ENCODE assay signal across 41 cellular contexts in the genomic region with DNA sequence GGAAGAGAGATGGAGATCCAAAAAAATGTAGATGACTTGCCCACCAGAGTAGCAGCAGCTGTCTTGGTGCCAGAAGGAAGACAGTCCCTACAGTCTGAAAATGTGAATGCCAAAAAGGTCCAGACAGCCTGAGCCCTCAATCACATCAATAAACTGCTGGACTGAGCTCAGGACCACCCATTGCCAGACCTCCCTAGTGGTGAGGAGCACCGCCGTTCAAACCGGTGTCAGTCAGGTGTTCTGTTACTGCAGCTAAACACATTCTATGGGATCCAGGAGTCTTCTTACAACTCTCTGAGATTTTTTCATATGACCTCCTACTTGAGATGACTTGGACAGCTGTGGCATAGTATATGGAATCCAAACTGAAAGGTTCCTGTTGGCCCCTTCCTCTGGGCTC. TPM values are rescaled to one million over a fixed set of nuclear protein-coding genes. Genes with fewer than 3 reads are reported as not detected.
"Had no signal": no experiment of that assay in that cellular context is flagged by ENCODE, and none has a peak within 500 bp of the region (broad histone marks: within the 10 kb centered on the region; RNA-seq: fewer than 3 reads in every experiment).

No MANE protein-coding gene starts in this region.

- ATAC-seq: activated naive CD8-positive, alpha-beta T cell treated with anti-CD3 and anti-CD28 coated beads, Interleukin-2, amount 50 U/mL, for 24 hours; activated T-cell treated with anti-CD3 and anti-CD28 coated beads, Interleukin-2, amount 50 U/mL, for 4 hours; activated T-cell treated with anti-CD3 and anti-CD28 coated beads, Interleukin-2, amount 50 U/mL, for 72 hours; activated T-helper 17 cell treated with anti-CD3 and anti-CD28 coated beads, Interleukin-2, amount 50 U/mL, for 72 hours; body of pancreas had no signal

- H3K36me3 ChIP-seq: adrenal gland, ascending aorta, brain microvascular endothelial cell, breast epithelium, cardiac muscle cell had no signal

- H3K4me1 ChIP-seq: adrenal gland, ascending aorta, body of pancreas, breast epithelium had no signal

- H3K27ac ChIP-seq: adrenal gland, ascending aorta, body of pancreas, brain microvascular endothelial cell, breast epithelium, cardiac muscle cell had no signal

- H3K27me3 ChIP-seq: ascending aorta, body of pancreas, breast epithelium had no signal

- H3K4me3 ChIP-seq: adrenal gland, ascending aorta, body of pancreas, breast epithelium, cardiac muscle cell had no signal

- DNase-seq: activated effector memory CD4-positive, alpha-beta T cell treated with anti-CD3 and anti-CD28 coated beads, Interleukin-2, amount 50 U/mL, for 16 hours; activated effector memory CD4-positive, alpha-beta T cell treated with Interleukin-2 at 50 U/mL for 16 hours; activated gamma-delta T cell; activated gamma-delta T cell treated with Interleukin-2 at 50 U/mL for 16 hours; activated naive CD4-positive, alpha-beta T cell; activated naive CD4-positive, alpha-beta T cell treated with anti-CD3 and anti-CD28 coated beads for 36 hours; activated naive CD4-positive, alpha-beta T cell treated with anti-CD3 and anti-CD28 coated beads, Interleukin-2, amount 10 ng/mL, durations not matched to agents 7 days and 5 days; activated naive CD4-positive, alpha-beta T cell treated with anti-CD3 and anti-CD28 coated beads, Interleukin-2, amount 50 U/mL, for 16 hours; activated naive CD4-positive, alpha-beta T cell treated with Interleukin-2 at 50 U/mL for 16 hours; activated naive CD8-positive, alpha-beta T cell treated with anti-CD3 and anti-CD28 coated beads for 36 hours; activated naive CD8-positive, alpha-beta T cell treated with anti-CD3 and anti-CD28 coated beads, Interleukin-2, amount 10 ng/mL, durations not matched to agents 7 days and 5 days; activated naive CD8-positive, alpha-beta T cell treated with anti-CD3 and anti-CD28 coated beads, Interleukin-2, amount 50 U/mL, for 24 hours; activated T-cell treated with anti-CD3 and anti-CD28 coated beads, Interleukin-2, amount 50 U/mL, for 1 hour; activated T-cell treated with anti-CD3 and anti-CD28 coated beads, Interleukin-2, amount 50 U/mL, for 24 hours; activated T-cell treated with anti-CD3 and anti-CD28 coated beads, Interleukin-2, amount 50 U/mL, for 4 hours; activated T-cell treated with anti-CD3 and anti-CD28 coated beads, Interleukin-2, amount 50 U/mL, for 48 hours; activated T-cell treated with anti-CD3 and anti-CD28 coated beads, Interleukin-2, amount 50 U/mL, for 72 hours; adrenal gland; amniotic stem cell; amygdala; anterior cingulate cortex; aorta; body of pancreas; brain microvascular endothelial cell; caudate nucleus; central memory CD4-positive, alpha-beta T cell; cerebellar nuclear complex had no signal

- FAIRE-seq: astrocyte, bronchial epithelial cell had no signal

- H3K36me3 Mint-ChIP-seq: activated naive CD4-positive, alpha-beta T cell treated with anti-CD3 and anti-CD28 coated beads, Interleukin-2, amount 10 ng/mL, durations not matched to agents 7 days and 5 days; activated naive CD4-positive, alpha-beta T cell treated with anti-CD3 and anti-CD28 coated beads, Interleukin-2, amount 50 U/mL, for 24 hours; activated naive CD8-positive, alpha-beta T cell; activated naive CD8-positive, alpha-beta T cell treated with anti-CD3 and anti-CD28 coated beads for 36 hours; activated naive CD8-positive, alpha-beta T cell treated with anti-CD3 and anti-CD28 coated beads, Interleukin-2, amount 10 ng/mL, durations not matched to agents 7 days and 5 days; brain had no signal

- H3K27ac Mint-ChIP-seq: activated naive CD4-positive, alpha-beta T cell treated with anti-CD3 and anti-CD28 coated beads for 36 hours; activated naive CD4-positive, alpha-beta T cell treated with anti-CD3 and anti-CD28 coated beads, Interleukin-2, amount 10 ng/mL, durations not matched to agents 7 days and 5 days; activated naive CD4-positive, alpha-beta T cell treated with anti-CD3 and anti-CD28 coated beads, Interleukin-2, amount 50 U/mL, for 24 hours; activated naive CD8-positive, alpha-beta T cell; activated naive CD8-positive, alpha-beta T cell treated with anti-CD3 and anti-CD28 coated beads for 36 hours; activated naive CD8-positive, alpha-beta T cell treated with anti-CD3 and anti-CD28 coated beads, Interleukin-2, amount 10 ng/mL, durations not matched to agents 7 days and 5 days; activated naive CD8-positive, alpha-beta T cell treated with anti-CD3 and anti-CD28 coated beads, Interleukin-2, amount 50 U/mL, for 24 hours; activated T-cell treated with anti-CD3 and anti-CD28 coated beads, Interleukin-2, amount 50 U/mL, for 24 hours; activated T-cell treated with anti-CD3 and anti-CD28 coated beads, Interleukin-2, amount 50 U/mL, for 72 hours; activated T-helper 1 cell treated with anti-CD3 and anti-CD28 coated beads, Interleukin-12 subunit alpha, Interleukin-12 subunit beta, Interleukin-2, Interleukin-4 antibody, amounts not matched to agents 30 ng/mL and 10 ng/mL and 1 ng/mL, durations not matched to agents 14 hours and 24 hours and 36 hours; activated T-helper 17 cell treated with anti-CD3 and anti-CD28 coated beads, Interleukin-2, amount 50 U/mL, for 72 hours; activated T-helper 2 cell treated with anti-CD3 and anti-CD28 coated beads, Interferon-gamma antibody, Interleukin-2, Interleukin-4, amounts not matched to agents 10 μg/mL and 5 μg/mL and 100 μg/mL, durations not matched to agents 14 hours and 24 hours and 36 hours; brain had no signal

- H3K9me3 ChIP-seq: adrenal gland, ascending aorta, body of pancreas, breast epithelium had no signal

RNA-seq across cellular contexts. Expression of a gene that starts 32.0 kb away (rescaled TPM):
- total RNA-seq: activated naive CD4-positive, alpha-beta T cell treated with anti-CD3 and anti-CD28 coated beads for 36 hours; activated naive CD8-positive, alpha-beta T cell treated with anti-CD3 and anti-CD28 coated beads for 36 hours; activated naive CD8-positive, alpha-beta T cell treated with anti-CD3 and anti-CD28 coated beads, Interleukin-2, amount 10 ng/mL, durations not matched to agents 7 days and 5 days; activated T-cell treated with anti-CD3 and anti-CD28 coated beads, Interleukin-2, amount 50 U/mL, for 4 hours; activated T-helper 1 cell treated with anti-CD3 and anti-CD28 coated beads, Interleukin-12 subunit alpha, Interleukin-12 subunit beta, Interleukin-2, Interleukin-4 antibody, amounts not matched to agents 30 ng/mL and 10 ng/mL and 1 ng/mL, durations not matched to agents 14 hours and 24 hours and 36 hours; activated T-helper 17 cell treated with anti-CD3 and anti-CD28 coated beads, Interleukin-2, amount 50 U/mL, for 72 hours; activated T-helper 2 cell treated with anti-CD3 and anti-CD28 coated beads, Interferon-gamma antibody, Interleukin-2, Interleukin-4, amounts not matched to agents 10 μg/mL and 5 μg/mL and 100 μg/mL, durations not matched to agents 14 hours and 24 hours and 36 hours; aorta; ascending aorta; body of pancreas; bronchial epithelial cell; cardiac muscle cell; cardiac septum; chondrocyte had no signal
- polyA plus RNA-seq: adipose tissue, adrenal gland, aorta, cardiac muscle cell had no signal
